ENCODE assay signal across 16 cellular contexts in the genomic region with DNA sequence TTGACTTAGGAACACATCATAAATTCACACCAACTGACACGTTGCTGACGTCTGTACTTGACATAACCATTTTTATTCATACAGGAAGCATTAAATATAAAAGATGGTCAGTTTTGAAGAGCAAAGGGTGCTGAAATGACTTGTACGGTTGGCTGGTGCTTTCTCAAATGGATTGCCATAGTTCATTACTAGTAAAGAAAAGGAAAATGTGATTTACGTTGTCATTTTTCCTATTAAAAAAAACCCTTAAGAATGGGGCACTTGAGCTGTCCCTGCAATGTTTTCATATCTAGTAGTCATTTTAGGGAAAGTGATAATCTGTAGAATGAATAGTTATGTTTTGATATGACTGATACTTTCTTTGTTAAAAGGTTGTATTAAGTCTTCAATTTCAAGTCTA. TPM values are rescaled to one million over a fixed set of nuclear protein-coding genes. Genes with fewer than 3 reads are reported as not detected.
DNase-seq lines count a peak whose midpoint lies in the region; ATAC-seq and TF ChIP-seq lines count a peak whose summit lies in the region.
"Had no signal": no experiment of that assay in that cellular context is flagged by ENCODE, and none has a peak within 500 bp of the region (broad histone marks: within the 10 kb centered on the region; RNA-seq: fewer than 3 reads in every experiment).

No MANE protein-coding gene starts in this region.

- no peak for DNase-seq in activated T-cell treated with anti-CD3 and anti-CD28 coated beads, Interleukin-2, amount 50 U/mL, for 24 hours
- no peak for DNase-seq in activated T-cell treated with anti-CD3 and anti-CD28 coated beads, Interleukin-2, amount 50 U/mL, for 48 hours
- no peak for DNase-seq in HEK293T (ENCODE audit: extremely low spot score)
- no peak for DNase-seq in stimulated activated naive CD8-positive, alpha-beta T cell treated with anti-CD3 and anti-CD28 coated beads, Interleukin-15, Interleukin-2, amounts not matched to agents 100 U/mL and 50 U/mL, for 24 hours
- DNase-seq: ACHN; CD8-positive, alpha-beta memory T cell; GF-D8; GOT3; NCI-H1436 treated with DMSO at 0.1 percent for 48 hours; NCI-H2081; NCI-H524; Peyer's patch had no signal

- H3K36me3 Mint-ChIP-seq in activated T-cell treated with anti-CD3 and anti-CD28 coated beads, Interleukin-2, amount 50 U/mL, for 24 hours (ENCODE audit: low read depth): peaks cover 34% of the 10 kb centered on the region
- H3K36me3 Mint-ChIP-seq in activated T-helper 17 cell treated with anti-CD3 and anti-CD28 coated beads, Interleukin-2, amount 50 U/mL, for 72 hours (ENCODE audit: low read depth): peaks cover 29% of the 10 kb centered on the region

- CTCF ChIA-PET in HEK293T (lab: Yijun Ruan, JAX): no interaction called here

- POLR2A ChIA-PET in HEK293T (lab: Yijun Ruan, JAX): no interaction called here

- no peaks in the 10 kb centered on the region for H3K9me3 Mint-ChIP-seq in activated T-cell treated with anti-CD3 and anti-CD28 coated beads, Interleukin-2, amount 50 U/mL, for 24 hours
- no peaks in the 10 kb centered on the region for H3K9me3 Mint-ChIP-seq in activated T-helper 17 cell treated with anti-CD3 and anti-CD28 coated beads, Interleukin-2, amount 50 U/mL, for 72 hours
- H3K9me3 Mint-ChIP-seq: CD8-positive, alpha-beta memory T cell had no signal

- H3K4me1 Mint-ChIP-seq in activated T-cell treated with anti-CD3 and anti-CD28 coated beads, Interleukin-2, amount 50 U/mL, for 24 hours (ENCODE audit: low read depth): peaks cover 49% of the 10 kb centered on the region
- H3K4me1 Mint-ChIP-seq in activated T-helper 17 cell treated with anti-CD3 and anti-CD28 coated beads, Interleukin-2, amount 50 U/mL, for 72 hours: peaks cover 37% of the 10 kb centered on the region
- H3K4me1 Mint-ChIP-seq: B cell had no signal

- ATAC-seq in activated T-helper 17 cell treated with anti-CD3 and anti-CD28 coated beads, Interleukin-2, amount 50 U/mL, for 72 hours (replicated peaks): peak; percentile 72
- peak; percentile 73 for ATAC-seq in stimulated activated naive CD8-positive, alpha-beta T cell treated with anti-CD3 and anti-CD28 coated beads, Interleukin-15, Interleukin-2, amounts not matched to agents 100 U/mL and 50 U/mL, for 24 hours
- ATAC-seq in GM18498 (IDR thresholded peaks at IDR 0.05; ENCODE audit: unreplicated experiment) (no peak), GM19395 (IDR thresholded peaks at IDR 0.05; ENCODE audit: unreplicated experiment) (no peak)

- H3K27me3 Mint-ChIP-seq in activated T-cell treated with anti-CD3 and anti-CD28 coated beads, Interleukin-2, amount 50 U/mL, for 24 hours: peaks cover 20% of the 10 kb centered on the region
- H3K27me3 Mint-ChIP-seq in activated T-helper 17 cell treated with anti-CD3 and anti-CD28 coated beads, Interleukin-2, amount 50 U/mL, for 72 hours: peaks cover 6% of the 10 kb centered on the region
- H3K27me3 Mint-ChIP-seq: B cell had no signal

- H3K4me3 Mint-ChIP-seq in activated T-cell treated with anti-CD3 and anti-CD28 coated beads, Interleukin-2, amount 50 U/mL, for 24 hours: no peak overlapping the region
- H3K4me3 Mint-ChIP-seq in activated T-helper 17 cell treated with anti-CD3 and anti-CD28 coated beads, Interleukin-2, amount 50 U/mL, for 72 hours: peak overlapping the region; percentile 20
- H3K4me3 Mint-ChIP-seq: B cell; CD8-positive, alpha-beta memory T cell had no signal

- H3K27ac Mint-ChIP-seq in activated T-cell treated with anti-CD3 and anti-CD28 coated beads, Interleukin-2, amount 50 U/mL, for 24 hours: peak overlapping the region; percentile 84
- H3K27ac Mint-ChIP-seq in activated T-helper 17 cell treated with anti-CD3 and anti-CD28 coated beads, Interleukin-2, amount 50 U/mL, for 72 hours: peak overlapping the region; percentile 63
- H3K27ac Mint-ChIP-seq: B cell had no signal

TF ChIP-seq in HEK293T, 16 proteins besides CTCF, POLR2A, EP300 and RAD21:
- no peak for TF ChIP-seq L3MBTL2 (conservative IDR thresholded peaks at IDR 0.05)
- TF ChIP-seq, protein P1, sequence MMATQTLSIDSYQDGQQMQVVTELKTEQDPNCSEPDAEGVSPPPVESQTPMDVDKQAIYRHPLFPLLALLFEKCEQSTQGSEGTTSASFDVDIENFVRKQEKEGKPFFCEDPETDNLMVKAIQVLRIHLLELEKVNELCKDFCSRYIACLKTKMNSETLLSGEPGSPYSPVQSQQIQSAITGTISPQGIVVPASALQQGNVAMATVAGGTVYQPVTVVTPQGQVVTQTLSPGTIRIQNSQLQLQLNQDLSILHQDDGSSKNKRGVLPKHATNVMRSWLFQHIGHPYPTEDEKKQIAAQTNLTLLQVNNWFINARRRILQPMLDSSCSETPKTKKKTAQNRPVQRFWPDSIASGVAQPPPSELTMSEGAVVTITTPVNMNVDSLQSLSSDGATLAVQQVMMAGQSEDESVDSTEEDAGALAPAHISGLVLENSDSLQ (IDR thresholded peaks at IDR 0.05): peak; percentile 67
- TF ChIP-seq ELF4 (IDR thresholded peaks at IDR 0.05): no peak
- TF ChIP-seq BHLHE40 (IDR thresholded peaks at IDR 0.05; ENCODE audit: borderline replicate concordance): no peak
- no peak for TF ChIP-seq FOXK2 (IDR thresholded peaks at IDR 0.05)

RNA-seq across cellular contexts. Expression of gene MANSC4, which starts 22.5 kb away (rescaled TPM):
- total RNA-seq in activated T-helper 17 cell treated with anti-CD3 and anti-CD28 coated beads, Interleukin-2, amount 50 U/mL, for 72 hours: not detected
- total RNA-seq: B cell; CD8-positive, alpha-beta memory T cell; Peyer's patch had no signal

RNA-seq across cellular contexts. Expression of gene KLHL42, which starts 22.5 kb away (rescaled TPM):
- total RNA-seq in activated T-helper 17 cell treated with anti-CD3 and anti-CD28 coated beads, Interleukin-2, amount 50 U/mL, for 72 hours: 10 to 100 TPM in 1 of 2 donors, 1 to 10 TPM in 1; 9.6 to 12.2 TPM

Comparison
In these comparisons a context has a peak if more than half of its experiments do, and no peak if none do; other contexts are left out.
1. ATAC-seq: peak in activated T-helper 17 cell treated with anti-CD3 and anti-CD28 coated beads, Interleukin-2, amount 50 U/mL, for 72 hours (single experiment) and stimulated activated naive CD8-positive, alpha-beta T cell treated with anti-CD3 and anti-CD28 coated beads, Interleukin-15, Interleukin-2, amounts not matched to agents 100 U/mL and 50 U/mL, for 24 hours (single experiment); none in GM18498 (single experiment) and GM19395 (single experiment).